Comparison of ENCODE assay signal across 8 cellular contexts in the genomic region with DNA sequence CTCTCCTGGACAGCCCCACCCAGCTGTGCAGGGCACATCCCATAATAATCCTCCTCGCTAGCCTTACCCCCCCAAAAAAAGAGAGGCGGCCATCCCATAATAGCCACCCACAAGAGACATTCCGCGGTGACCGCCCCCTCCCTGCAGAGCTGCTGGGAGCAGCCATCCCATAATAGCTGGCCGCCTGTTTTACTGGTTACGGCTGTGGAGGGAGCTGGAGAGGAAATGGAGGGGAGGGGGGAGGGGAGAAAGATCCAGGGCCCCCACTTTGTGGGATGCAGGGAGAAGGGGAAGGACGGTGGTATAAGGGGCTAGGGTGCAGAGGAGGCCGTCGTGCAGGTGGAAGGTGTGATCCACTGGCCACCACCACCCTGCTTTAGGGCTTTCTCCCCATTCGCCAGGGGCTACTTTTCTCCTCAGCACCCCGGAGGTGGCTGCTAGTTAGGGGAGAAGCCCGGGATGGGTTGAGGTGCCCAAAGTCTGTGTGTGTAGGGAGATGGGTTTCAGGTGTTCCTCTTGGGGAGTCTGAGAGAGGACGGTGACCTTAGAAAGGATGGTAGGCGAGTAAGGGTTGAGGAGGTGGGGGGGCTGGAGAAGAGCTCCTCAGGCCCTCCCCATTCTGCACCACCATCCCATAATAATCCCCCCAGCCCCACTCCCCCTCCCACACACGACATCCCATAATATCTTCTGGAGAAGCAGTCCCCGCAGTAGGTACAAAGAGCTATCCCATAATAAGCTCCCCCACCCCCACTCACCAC. TPM values are rescaled to one million over a fixed set of nuclear protein-coding genes. Genes with fewer than 3 reads are reported as not detected.
A peak's percentile ranks its signal among the peaks of the same experiment; 100 is the strongest.
DNase-seq lines count a peak whose midpoint lies in the region; ATAC-seq and TF ChIP-seq lines count a peak whose summit lies in the region.

No MANE protein-coding gene starts in this region.

- intact Hi-C loops in mucosa of descending colon (cut with DNase I, micrococcal nuclease), result no loop called here
- intact Hi-C loops in transverse colon (cut with DNase I; ENCODE audit: low total_unique reads), result loop anchor here (10.0 kb wide), 2 partner anchors 52 to 162 kb away; a partner anchor contains a TSS

- no peak overlapping the region for H3K4me3 ChIP-seq in GM06990 (replicated peaks; ENCODE audit: low read depth, low read length)
- H3K4me3 ChIP-seq in epithelial cell of proximal tubule (ENCODE audit: low read depth, low read length), result peak overlapping the region; percentile 18
- no peak overlapping the region for H3K4me3 ChIP-seq in mucosa of descending colon
- H3K4me3 ChIP-seq in transverse colon, result peak overlapping the region in 1 of 4 donors; percentile 15

- peak; percentile 36 for DNase-seq in GM06990 (ENCODE audit: extremely low read depth, insufficient read length)
- peak; percentile 88 for DNase-seq in NCI-H128 (lab: John Stamatoyannopoulos, UW; ENCODE audit: unreplicated experiment)
- peak; percentile 42 for DNase-seq in SKM-1 treated with dmso at 0.1 percent for 144 hours (lab: John Stamatoyannopoulos, UW; ENCODE audit: unreplicated experiment)
- no peak for DNase-seq in epithelial cell of proximal tubule (ENCODE audit: low read depth)
- peak; percentile 86 to 89 (median 86) for DNase-seq in mucosa of descending colon
- DNase-seq in transverse colon, result peak; percentile 86
- no peak for DNase-seq in amniotic stem cell (lab: John Stamatoyannopoulos, UW)

- ATAC-seq in mucosa of descending colon, result peak; percentile 48
- ATAC-seq in GM18520 (IDR thresholded peaks at IDR 0.05; ENCODE audit: unreplicated experiment), result no peak

- no peak for TF ChIP-seq EP300 in transverse colon (IDR thresholded peaks at IDR 0.05; ENCODE audit: low read depth)

- no peaks in the 10 kb centered on the region for H3K36me3 ChIP-seq in GM06990 (ENCODE audit: control insufficient read depth, insufficient read depth, low read length)
- no peaks in the 10 kb centered on the region for H3K36me3 ChIP-seq in mucosa of descending colon (ENCODE audit: low read depth)
- H3K36me3 ChIP-seq in transverse colon, result no peaks in the 10 kb centered on the region

- no peak for TF ChIP-seq POLR2A in transverse colon (IDR thresholded peaks at IDR 0.05)

- no peak for TF ChIP-seq CTCF in GM06990 (IDR thresholded peaks at IDR 0.05; ENCODE audit: insufficient read depth, low read length, poor library complexity, severe bottlenecking)
- TF ChIP-seq CTCF in epithelial cell of proximal tubule (conservative IDR thresholded peaks at IDR 0.05; ENCODE audit: low read depth, low read length), result no peak
- TF ChIP-seq CTCF in mucosa of descending colon (IDR thresholded peaks at IDR 0.05), result no peak
- no peak for TF ChIP-seq CTCF in transverse colon (IDR thresholded peaks at IDR 0.05)

- peaks cover 21% of the 10 kb centered on the region for H3K4me1 ChIP-seq in mucosa of descending colon (ENCODE audit: low read depth)
- H3K4me1 ChIP-seq in transverse colon, result peaks cover 27 to 42% (median 29%) of the 10 kb centered on the region in 4 donors

- peak overlapping the region; percentile 90 to 97 (median 92) for H3K27ac ChIP-seq in transverse colon

- H3K9me3 ChIP-seq in mucosa of descending colon (no peaks in the 10 kb centered on the region), transverse colon (no peaks in the 10 kb centered on the region)

- 7 to 11% methylated on average over 5 to 17 of the region's 17 CpGs for WGBS in transverse colon (ENCODE audit: low coverage in 1 of 2), 2 donors

- no peaks in the 10 kb centered on the region for H3K27me3 ChIP-seq in GM06990 (replicated peaks; ENCODE audit: control insufficient read depth, insufficient read depth, low read length)
- no peaks in the 10 kb centered on the region for H3K27me3 ChIP-seq in transverse colon

- in situ Hi-C loops in transverse colon (cut with MboI; ENCODE audit: low pct_ligation_motif_present in 1 of 4, low pct_unique_long_range_greater_than_20kb in 1 of 4, low sequenced_read_pairs in 3 of 4), result no loop called here

RNA-seq across cellular contexts. Expression of a gene that starts 6.0 kb away (rescaled TPM):
- 242 and 346 TPM in 2 replicates for total RNA-seq in epithelial cell of proximal tubule
- total RNA-seq in mucosa of descending colon, result 100 to 1,000 TPM; 127 to 243 (median 149) TPM
- total RNA-seq in transverse colon, result 100 to 1,000 TPM; 142 to 165 (median 154) TPM

RNA-seq across cellular contexts. Expression of a gene that starts 22.6 kb away (rescaled TPM):
- total RNA-seq in epithelial cell of proximal tubule, result 0.81 and 0.94 TPM in 2 replicates
- 10 to 100 TPM; 12.0 to 30.5 (median 22.7) TPM for total RNA-seq in mucosa of descending colon
- 10 to 100 TPM; 27.9 to 50.1 (median 30.2) TPM for total RNA-seq in transverse colon

RNA-seq across cellular contexts. Expression of a gene that starts 34.0 kb away (rescaled TPM):
- 0.58 TPM in 1 of 2 replicates, not detected in the other for total RNA-seq in epithelial cell of proximal tubule
- total RNA-seq in mucosa of descending colon, result 1 to 10 TPM; 1.4 to 3.0 (median 2.2) TPM
- 1 to 10 TPM in 3 of 4 donors, not detected in 1; 2.2 to 2.9 (median 2.7) TPM for total RNA-seq in transverse colon

RNA-seq across cellular contexts. Expression of a gene that starts 45.1 kb away (rescaled TPM):
- total RNA-seq in epithelial cell of proximal tubule, result 43.2 and 66.0 TPM in 2 replicates
- total RNA-seq in mucosa of descending colon, result 10 to 100 TPM; 26.1 to 32.4 (median 26.6) TPM
- 100 to 1,000 TPM in 1 of 4 donors, 10 to 100 TPM in 3; 12.8 to 167 (median 30.5) TPM for total RNA-seq in transverse colon

RNA-seq across cellular contexts. Expression of a gene that starts 49.7 kb away (rescaled TPM):
- total RNA-seq in epithelial cell of proximal tubule, result 18.4 and 60.0 TPM in 2 replicates
- 10 to 100 TPM; 28.9 to 46.9 (median 45.9) TPM for total RNA-seq in mucosa of descending colon
- total RNA-seq in transverse colon, result 100 to 1,000 TPM in 1 of 4 donors, 10 to 100 TPM in 3; 41.8 to 165 (median 56.6) TPM

Comparison
In these comparisons a context has a peak if more than half of its experiments do, and no peak if none do; other contexts are left out.
1. DNase-seq: peak in GM06990 (single experiment), NCI-H128 (single experiment), SKM-1 treated with dmso at 0.1 percent for 144 hours (single experiment), mucosa of descending colon (3 of 3) and transverse colon (single experiment); none in epithelial cell of proximal tubule (single experiment) and amniotic stem cell (single experiment).